In genomic region chr9:133584167-133584558, GRCh38 we compare ENCODE assay signal across 25 cellular contexts. TPM values are rescaled to one million over a fixed set of nuclear protein-coding genes. Genes with fewer than 3 reads are reported as not detected.
DNase-seq lines count a peak whose midpoint lies in the region; ATAC-seq and TF ChIP-seq lines count a peak whose summit lies in the region.
"Had no signal": no experiment of that assay in that cellular context is flagged by ENCODE, and none has a peak within 500 bp of the region (broad histone marks: within the 10 kb centered on the region; RNA-seq: fewer than 3 reads in every experiment).

No MANE protein-coding gene starts in this region.

- peak overlapping the region in 1 of 2 experiments; percentile 49 for H3K4ac ChIP-seq in mesenchymal stem cell (ENCODE audit: low read depth in 1 of 2, low read length in 2 of 2)

- peaks cover 33% of the 10 kb centered on the region for H3K4me1 Mint-ChIP-seq in WTC11
- H3K4me1 Mint-ChIP-seq in stimulated activated naive B cell treated with anti-CD40 and anti-IgM and Interleukin-4, amounts not matched to agents 10 μg/mL and 1 μg/mL and 100 μg/mL, for 72 hours: peaks cover 37 to 62% of the 10 kb centered on the region in 2 donors
- H3K4me1 Mint-ChIP-seq: activated CD4-positive, alpha-beta memory T cell treated with anti-CD3 and anti-CD28 coated beads, Interleukin-2, amount 10 ng/mL, durations not matched to agents 7 days and 5 days had no signal

- 0 out of 2 replicates have a peak, but pooled peaks cover 4% of the 10 kb centered on the region for H3K27me3 Mint-ChIP-seq in WTC11 (ENCODE audit: low read depth)
- H3K27me3 Mint-ChIP-seq in stimulated activated naive B cell treated with anti-CD40 and anti-IgM and Interleukin-4, amounts not matched to agents 10 μg/mL and 1 μg/mL and 100 μg/mL, for 72 hours: peaks cover 48 to 76% of the 10 kb centered on the region in 2 donors

- H3K4me3 Mint-ChIP-seq in WTC11: no peak overlapping the region
- H3K4me3 Mint-ChIP-seq in stimulated activated naive B cell treated with anti-CD40 and anti-IgM and Interleukin-4, amounts not matched to agents 10 μg/mL and 1 μg/mL and 100 μg/mL, for 72 hours: no peak overlapping the region
- H3K4me3 Mint-ChIP-seq: activated CD4-positive, alpha-beta memory T cell treated with anti-CD3 and anti-CD28 coated beads, Interleukin-2, amount 10 ng/mL, durations not matched to agents 7 days and 5 days; activated naive CD4-positive, alpha-beta T cell treated with anti-CD3 and anti-CD28 coated beads, Interleukin-2, amount 50 U/mL, for 24 hours had no signal

- H4K91ac ChIP-seq in mesenchymal stem cell (ENCODE audit: low read length): peak overlapping the region; percentile 72

- H3F3A ChIP-seq in GM23248 (ENCODE audit: insufficient read depth): no peaks in the 10 kb centered on the region

- no peaks in the 10 kb centered on the region for H3K79me1 ChIP-seq in mesenchymal stem cell (replicated peaks; ENCODE audit: low read length, poor library complexity, severe bottlenecking)

- peaks cover 5% of the 10 kb centered on the region for H3K9me3 Mint-ChIP-seq in WTC11
- H3K9me3 Mint-ChIP-seq in stimulated activated naive B cell treated with anti-CD40 and anti-IgM and Interleukin-4, amounts not matched to agents 10 μg/mL and 1 μg/mL and 100 μg/mL, for 72 hours: peaks cover 3 to 5% of the 10 kb centered on the region in 2 donors
- H3K9me3 Mint-ChIP-seq: activated naive CD4-positive, alpha-beta T cell treated with anti-CD3 and anti-CD28 coated beads, Interleukin-2, amount 50 U/mL, for 24 hours had no signal

- H3K27ac ChIP-seq in mesenchymal stem cell (ENCODE audit: low read length, poor library complexity, severe bottlenecking): no peak overlapping the region
- H3K27ac ChIP-seq in caudate nucleus (ENCODE audit: low read depth, low read length): no peak overlapping the region
- no peak overlapping the region for H3K27ac ChIP-seq in GM23248
- H3K27ac ChIP-seq: A549, C4-2B, PC-9, tibial nerve had no signal

- no peak for ATAC-seq in left cardiac atrium
- no peak for ATAC-seq in Right ventricle myocardium inferior
- ATAC-seq in WTC11: no peak
- no peak for ATAC-seq in stimulated activated naive B cell treated with anti-CD40 and anti-IgM and Interleukin-4, amounts not matched to agents 10 μg/mL and 1 μg/mL and 100 μg/mL, for 72 hours (replicated peaks)
- ATAC-seq: A549; stimulated activated naive CD8-positive, alpha-beta T cell treated with anti-CD3 and anti-CD28 coated beads, Interleukin-15, Interleukin-2, amounts not matched to agents 100 U/mL and 50 U/mL, for 24 hours had no signal

- peak overlapping the region; percentile 69 for H3K27ac Mint-ChIP-seq in WTC11
- H3K27ac Mint-ChIP-seq in stimulated activated naive B cell treated with anti-CD40 and anti-IgM and Interleukin-4, amounts not matched to agents 10 μg/mL and 1 μg/mL and 100 μg/mL, for 72 hours: peak overlapping the region; percentile 51
- H3K27ac Mint-ChIP-seq: activated CD4-positive, alpha-beta memory T cell treated with anti-CD3 and anti-CD28 coated beads, Interleukin-2, amount 10 ng/mL, durations not matched to agents 7 days and 5 days; activated naive CD4-positive, alpha-beta T cell treated with anti-CD3 and anti-CD28 coated beads, Interleukin-2, amount 50 U/mL, for 24 hours had no signal

- H3K9me2 ChIP-seq in GM23248 (ENCODE audit: insufficient read depth): no peaks in the 10 kb centered on the region

- H3K36me3 ChIP-seq in mesenchymal stem cell (ENCODE audit: control insufficient read depth in 1 of 2, insufficient read depth in 2 of 2, low read depth in 1 of 2, low read length in 2 of 2) (no peaks in the 10 kb centered on the region), GM23248 (ENCODE audit: low read depth) (no peaks in the 10 kb centered on the region)
- H3K36me3 ChIP-seq: tibial nerve had no signal

- CTCF ChIA-PET in WTC11 (lab: Charles Lee): interaction anchor here (0.7 to 2.1 kb wide), 12 partner anchors 14 to 440 kb away, joined by 3 to 7 read pairs (median 4); no protein-coding TSS in a partner anchor

- peak overlapping the region; percentile 45 to 60 for H3K18ac ChIP-seq in mesenchymal stem cell (ENCODE audit: low read depth in 1 of 2, low read length in 2 of 2)

- H3K36me3 Mint-ChIP-seq in WTC11: peaks cover 4% of the 10 kb centered on the region
- no peaks in the 10 kb centered on the region for H3K36me3 Mint-ChIP-seq in stimulated activated naive B cell treated with anti-CD40 and anti-IgM and Interleukin-4, amounts not matched to agents 10 μg/mL and 1 μg/mL and 100 μg/mL, for 72 hours
- H3K36me3 Mint-ChIP-seq: activated naive CD4-positive, alpha-beta T cell treated with anti-CD3 and anti-CD28 coated beads, Interleukin-2, amount 50 U/mL, for 24 hours had no signal

- peaks cover 74 to 88% of the 10 kb centered on the region in 2 experiments for H3K27me3 ChIP-seq in mesenchymal stem cell (ENCODE audit: control insufficient read depth in 1 of 2, insufficient read depth in 1 of 2, low read length in 2 of 2)
- H3K27me3 ChIP-seq in GM23248 (replicated peaks; ENCODE audit: insufficient read depth): peaks cover 64% of the 10 kb centered on the region

- H2BK15ac ChIP-seq in mesenchymal stem cell (ENCODE audit: low read depth, poor library complexity, severe bottlenecking): no peak overlapping the region

- H2BK120ac ChIP-seq in mesenchymal stem cell (ENCODE audit: low read depth, low read length): no peak overlapping the region

- H3K4me1 ChIP-seq in mesenchymal stem cell (ENCODE audit: control insufficient read depth, insufficient read depth, low read depth, low read length) (peaks cover 4% of the 10 kb centered on the region), GM23248 (ENCODE audit: insufficient read depth) (no peaks in the 10 kb centered on the region)
- H3K4me1 ChIP-seq: A549 had no signal

- in situ Hi-C loops in GM23248 (cut with MboI): no loop called here

- no peaks in the 10 kb centered on the region for H3K79me2 ChIP-seq in GM23248 (ENCODE audit: insufficient read depth)

- no peak overlapping the region for H2BK5ac ChIP-seq in mesenchymal stem cell (ENCODE audit: low read depth, low read length, poor library complexity, severe bottlenecking)

- H4K8ac ChIP-seq in mesenchymal stem cell (ENCODE audit: low read length): no peak overlapping the region

- H2AFZ ChIP-seq in mesenchymal stem cell (ENCODE audit: low read depth, low read length) (no peak overlapping the region), GM23248 (no peak overlapping the region)
- H2AFZ ChIP-seq: PC-9 had no signal

- no peak for TF ChIP-seq CTCF in WTC11 (IDR thresholded peaks at IDR 0.05)

- 69% methylated on average over 5 of the region's 5 CpGs for WGBS in mesenchymal stem cell
- WGBS in GM23248 (ENCODE audit: low coverage in 1 of 2, low lambda C conversion rate in 2 of 2, missing lambda C conversion rate in 2 of 2), 2 experiments: 60 to 64% methylated on average over 5 of the region's 5 CpGs

- no peaks in the 10 kb centered on the region for H4K20me1 ChIP-seq in GM23248 (ENCODE audit: insufficient read depth)

- H3K23ac ChIP-seq in mesenchymal stem cell (ENCODE audit: low read length in 2 of 2): no peak overlapping the region

- H3K4me3 ChIP-seq in mesenchymal stem cell (ENCODE audit: insufficient read depth in 1 of 2, low read depth in 1 of 2, low read length in 2 of 2): no peak overlapping the region
- H3K4me3 ChIP-seq in GM23248: no peak overlapping the region
- H3K4me3 ChIP-seq: A549, PC-9, tibial nerve had no signal

- H3K9me3 ChIP-seq in mesenchymal stem cell (ENCODE audit: control insufficient read depth, low read length) (peaks cover 3% of the 10 kb centered on the region), GM23248 (ENCODE audit: low read depth) (no peaks in the 10 kb centered on the region)
- H3K9me3 ChIP-seq: tibial nerve had no signal

- intact Hi-C loops in left cardiac atrium (cut with DNase I) (loop anchor here in 1 of 2 donors (5.0 kb wide), 1 partner anchor 47 kb away; no protein-coding TSS in a partner anchor), Right ventricle myocardium inferior (cut with DNase I) (loop anchor here (5.0 to 10.0 kb wide), 2 partner anchors 103 to 141 kb away; no protein-coding TSS in a partner anchor)

- no peak overlapping the region for H3K4me2 ChIP-seq in mesenchymal stem cell (ENCODE audit: low read length, poor library complexity, severe bottlenecking)
- no peak overlapping the region for H3K4me2 ChIP-seq in GM23248 (ENCODE audit: unreplicated experiment)
- H3K4me2 ChIP-seq: A549, PC-9 had no signal

- H2AK5ac ChIP-seq in mesenchymal stem cell (ENCODE audit: low read length, severe bottlenecking): no peak overlapping the region

- H3K9ac ChIP-seq in mesenchymal stem cell (ENCODE audit: low read length) (no peak overlapping the region), GM23248 (no peak overlapping the region)

- H2BK12ac ChIP-seq in mesenchymal stem cell (ENCODE audit: low read length in 2 of 2): peak overlapping the region; percentile 28 to 93

- POLR2A ChIA-PET in WTC11 (lab: Charles Lee): no interaction called here

- no peak overlapping the region for H3K14ac ChIP-seq in mesenchymal stem cell (ENCODE audit: low read length in 2 of 2)

- DNase-seq in left cardiac atrium (peak; percentile 30), Right ventricle myocardium inferior (ENCODE audit: missing footprints) (no peak), WTC11 (ENCODE audit: low spot score) (no peak), mesenchymal stem cell (no peak), caudate nucleus (lab: John Stamatoyannopoulos, UW) (no peak), NCI-H446 treated with DMSO at 0.1 percent for 48 hours (lab: John Stamatoyannopoulos, UW) (no peak), GM23248 (no peak)
- DNase-seq in stimulated activated naive B cell treated with anti-CD40 and anti-IgM and Interleukin-4, amounts not matched to agents 10 μg/mL and 1 μg/mL and 100 μg/mL, for 72 hours: no peak
- DNase-seq: activated CD4-positive, alpha-beta memory T cell treated with anti-CD3 and anti-CD28 coated beads, Interleukin-2, amount 10 ng/mL, durations not matched to agents 7 days and 5 days; activated CD4-positive, CD25-positive, alpha-beta regulatory T cell; activated T-cell treated with anti-CD3 and anti-CD28 coated beads, Interleukin-2, amount 50 U/mL, for 1 hour; cortex of kidney; GDM1; Kasumi-1; PC-9; stimulated activated CD4-positive, alpha-beta T cell treated with anti-CD3 and anti-CD28 coated beads, Interleukin-1b, Interleukin-23, amount 100 ng/mL, for 48 hours; stimulated activated naive CD8-positive, alpha-beta T cell treated with anti-CD3 and anti-CD28 coated beads, Interleukin-15, Interleukin-2, amounts not matched to agents 100 U/mL and 50 U/mL, for 24 hours had no signal

RNA-seq across cellular contexts. Expression of gene FAM163B, which starts 25.0 kb away (rescaled TPM):
- total RNA-seq in left cardiac atrium: under 1 TPM in 1 of 2 donors, not detected in 1; 0.37 TPM
- total RNA-seq in Right ventricle myocardium inferior: 0.22 TPM
- 2.0 to 3.1 TPM (median 2.7 TPM) in 3 replicates for total RNA-seq in WTC11 (2021)
- polyA plus RNA-seq in mesenchymal stem cell (2013, experiment 1 of 2): 0.07 TPM
- 0.10 TPM for polyA plus RNA-seq in mesenchymal stem cell (2013, experiment 2 of 2)
- not detected in 2 replicates for total RNA-seq in GM23248 (2014; rRNA removed; shearing (Covaris generic))
- polyA plus RNA-seq in GM23248 (2016; fragmentation: Nextera tagmentation; extraction: Ambion mirVana): not detected in 2 replicates
- total RNA-seq: activated CD4-positive, alpha-beta memory T cell treated with anti-CD3 and anti-CD28 coated beads, Interleukin-2, amount 10 ng/mL, durations not matched to agents 7 days and 5 days; H4; HT1080; osteocyte; PC-9; SK-MEL-5 had no signal
- polyA plus RNA-seq: A549 had no signal

RNA-seq across cellular contexts. Expression of gene ADAMTSL2, which starts 49.7 kb away (rescaled TPM):
- 10 to 100 TPM; 13.9 to 16.7 TPM for total RNA-seq in left cardiac atrium
- 9.5 TPM for total RNA-seq in Right ventricle myocardium inferior
- 0.64 to 0.87 TPM (median 0.64 TPM) in 3 replicates for total RNA-seq in WTC11 (2021)
- 0.22 TPM for polyA plus RNA-seq in mesenchymal stem cell (2013, experiment 1 of 2)
- 0.21 TPM for polyA plus RNA-seq in mesenchymal stem cell (2013, experiment 2 of 2)
- 0.11 TPM in 1 of 2 replicates, not detected in the other for total RNA-seq in GM23248 (2014; rRNA removed; shearing (Covaris generic))
- polyA plus RNA-seq in GM23248 (2016; fragmentation: Nextera tagmentation; extraction: Ambion mirVana): not detected in 2 replicates
- total RNA-seq: activated CD4-positive, alpha-beta memory T cell treated with anti-CD3 and anti-CD28 coated beads, Interleukin-2, amount 10 ng/mL, durations not matched to agents 7 days and 5 days; H4; HT1080 had no signal
- polyA plus RNA-seq: A549 had no signal

RNA-seq across cellular contexts. Expression of gene DBH, which starts 52.0 kb away (rescaled TPM):
- total RNA-seq in left cardiac atrium (not detected), Right ventricle myocardium inferior (not detected), WTC11 (2021) (0.23 to 0.34 TPM (median 0.24 TPM) in 3 replicates)
- polyA plus RNA-seq in mesenchymal stem cell (2013, experiment 1 of 2): not detected
- not detected for polyA plus RNA-seq in mesenchymal stem cell (2013, experiment 2 of 2)
- total RNA-seq in GM23248 (2014; rRNA removed; shearing (Covaris generic)): not detected in 2 replicates
- polyA plus RNA-seq in GM23248 (2016; fragmentation: Nextera tagmentation; extraction: Ambion mirVana): not detected in 2 replicates
- total RNA-seq: activated CD4-positive, alpha-beta memory T cell treated with anti-CD3 and anti-CD28 coated beads, Interleukin-2, amount 10 ng/mL, durations not matched to agents 7 days and 5 days; H4; HT1080; osteocyte; PC-9; SK-MEL-5 had no signal
- polyA plus RNA-seq: A549 had no signal

RNA-seq across cellular contexts. Expression of gene MYMK, which starts 59.4 kb away (rescaled TPM):
- total RNA-seq in left cardiac atrium (not detected), Right ventricle myocardium inferior (not detected), WTC11 (2021) (0.34 TPM in 1 of 3 replicates, not detected in the others)
- not detected for polyA plus RNA-seq in mesenchymal stem cell (2013, experiment 1 of 2)
- not detected for polyA plus RNA-seq in mesenchymal stem cell (2013, experiment 2 of 2)
- total RNA-seq in GM23248 (2014; rRNA removed; shearing (Covaris generic)): not detected in 2 replicates
- not detected in 2 replicates for polyA plus RNA-seq in GM23248 (2016; fragmentation: Nextera tagmentation; extraction: Ambion mirVana)
- total RNA-seq: activated CD4-positive, alpha-beta memory T cell treated with anti-CD3 and anti-CD28 coated beads, Interleukin-2, amount 10 ng/mL, durations not matched to agents 7 days and 5 days; H4; HT1080; osteocyte; PC-9; SK-MEL-5 had no signal
- polyA plus RNA-seq: A549 had no signal
